In genomic region chr16:26198221-26198620, GRCh38 we compare ENCODE assay signal across 15 cellular contexts.
DNase-seq lines count a peak whose midpoint lies in the region; FAIRE-seq and TF ChIP-seq lines count a peak whose summit lies in the region.
"Had no signal": no experiment of that assay in that cellular context is flagged by ENCODE, and none has a peak within 500 bp of the region (broad histone marks: within the 10 kb centered on the region; RNA-seq: fewer than 3 reads in every experiment).

No MANE protein-coding gene starts in this region.

- H3K4me3 ChIP-seq in H1 (ENCODE audit: extremely low read depth in 1 of 4, insufficient read depth in 2 of 4, low read depth in 3 of 4, low read length in 4 of 4) (no peak overlapping the region), mesendoderm (ENCODE audit: low read length) (no peak overlapping the region)
- H3K4me3 ChIP-seq: BLaER1, GM12878, HAP-1 had no signal

- no peak overlapping the region for H3K4me3 Mint-ChIP-seq in progenitor cell of endocrine pancreas (ENCODE audit: low read depth)
- H3K4me3 Mint-ChIP-seq: CD14-positive monocyte; CD4-positive, alpha-beta memory T cell had no signal

- H3K27ac Mint-ChIP-seq in progenitor cell of endocrine pancreas, result peak overlapping the region; percentile 38
- H3K27ac Mint-ChIP-seq: CD4-positive, alpha-beta memory T cell had no signal

- no peak overlapping the region for H2BK20ac ChIP-seq in H1 (ENCODE audit: low read length)

- TF ChIP-seq POLR2A in H1 (IDR thresholded peaks at IDR 0.05; ENCODE audit: control extremely low read depth in 1 of 2, low read depth in 2 of 2, low read length in 2 of 2), result no peak

- H3K36me3 ChIP-seq in H1 (ENCODE audit: control insufficient read depth in 2 of 4, insufficient read depth in 4 of 4, low read length in 3 of 4), result no peaks in the 10 kb centered on the region
- H3K36me3 ChIP-seq in mesendoderm (ENCODE audit: control insufficient read depth, insufficient read depth, low read length), result no peaks in the 10 kb centered on the region
- H3K36me3 ChIP-seq: BLaER1, HAP-1 had no signal

- no peak for FAIRE-seq in H1 (lab: Jason Lieb, UNC)
- FAIRE-seq: GM12878 had no signal

- peaks cover 10% of the 10 kb centered on the region for H3K4me1 Mint-ChIP-seq in progenitor cell of endocrine pancreas (ENCODE audit: low read depth)
- H3K4me1 Mint-ChIP-seq: CD14-positive monocyte; CD4-positive, alpha-beta memory T cell had no signal

- no peaks in the 10 kb centered on the region for H3K27me3 ChIP-seq in H1 (replicated peaks in 1 of 4; ENCODE audit: control insufficient read depth in 3 of 4, extremely low read depth in 1 of 4, insufficient read depth in 3 of 4, low read length in 3 of 4)
- H3K27me3 ChIP-seq in mesendoderm (ENCODE audit: insufficient read depth, low read length, poor library complexity), result no peaks in the 10 kb centered on the region
- H3K27me3 ChIP-seq: BLaER1 had no signal

- H3K23ac ChIP-seq in H1 (ENCODE audit: insufficient read length), result no peak overlapping the region
- H3K23ac ChIP-seq in mesendoderm (ENCODE audit: low read length), result no peak overlapping the region

- H3K27ac ChIP-seq in H1 (ENCODE audit: low read depth, low read length) (no peak overlapping the region), mesendoderm (ENCODE audit: low read depth, low read length) (no peak overlapping the region), caudate nucleus (ENCODE audit: low read depth, low read length) (no peak overlapping the region)
- H3K27ac ChIP-seq: BLaER1, HL-60 had no signal

- no peak for TF ChIP-seq RAD21 in H1 (IDR thresholded peaks at IDR 0.05 in 1 of 2, conservative IDR thresholded peaks at IDR 0.05 in 1 of 2; ENCODE audit: low read depth in 2 of 2, low read length in 2 of 2)

- H2BK120ac ChIP-seq in H1 (replicated peaks; ENCODE audit: low read depth, low read length) (no peak overlapping the region), mesendoderm (ENCODE audit: low read depth, low read length) (no peak overlapping the region)

- no peak overlapping the region for H4K91ac ChIP-seq in H1 (replicated peaks; ENCODE audit: insufficient read length, low read length)

- peaks cover 0 to 2% (median 0%) of the 10 kb centered on the region in 4 experiments; a peak in 1 of 7 replicates for H3K4me1 ChIP-seq in H1 (replicated peaks in 1 of 4; ENCODE audit: control insufficient read depth in 3 of 4, insufficient read depth in 4 of 4, low read length in 3 of 4)
- H3K4me1 ChIP-seq in mesendoderm (ENCODE audit: control insufficient read depth, low read depth, low read length), result no peaks in the 10 kb centered on the region
- H3K4me1 ChIP-seq: HAP-1 had no signal

- H2BK5ac ChIP-seq in H1 (ENCODE audit: low read depth, low read length), result no peak overlapping the region
- no peak overlapping the region for H2BK5ac ChIP-seq in mesendoderm (ENCODE audit: low read length)

- H2BK15ac ChIP-seq in H1 (ENCODE audit: low read length), result no peak overlapping the region
- no peak overlapping the region for H2BK15ac ChIP-seq in mesendoderm (replicated peaks; ENCODE audit: low read depth)

- TF ChIP-seq CTCF in H1 (IDR thresholded peaks at IDR 0.05; ENCODE audit: control extremely low read depth in 1 of 3, insufficient read depth in 1 of 3, low read depth in 1 of 3, low read length in 3 of 3) (no peak), progenitor cell of endocrine pancreas (IDR thresholded peaks at IDR 0.05; ENCODE audit: unreplicated experiment) (no peak)

- H3K9ac ChIP-seq in H1 (replicated peaks in 1 of 4; ENCODE audit: extremely low read depth in 1 of 4, low read depth in 3 of 4, low read length in 3 of 4) (no peak overlapping the region), mesendoderm (ENCODE audit: low read length) (no peak overlapping the region)
- H3K9ac ChIP-seq: BLaER1 had no signal

- no peaks in the 10 kb centered on the region for H3K9me3 ChIP-seq in H1 (ENCODE audit: insufficient read depth in 2 of 2, low read depth in 1 of 2, low read length in 1 of 2)
- H3K9me3 ChIP-seq: BLaER1, HAP-1 had no signal

- no peak overlapping the region for H4K8ac ChIP-seq in H1 (ENCODE audit: extremely low read depth, insufficient read depth, low read length)
- H4K8ac ChIP-seq in mesendoderm (ENCODE audit: low read depth, low read length), result no peak overlapping the region

- H3K36me3 Mint-ChIP-seq in progenitor cell of endocrine pancreas (ENCODE audit: insufficient read depth), result no peaks in the 10 kb centered on the region
- H3K36me3 Mint-ChIP-seq: CD14-positive monocyte; CD4-positive, alpha-beta memory T cell had no signal

- 83% methylated on average over 5 of the region's 5 CpGs; no CpG with 5 or more reads in 1 of the 2 experiments for WGBS in H1 (ENCODE audit: extremely low coverage in 1 of 2, insufficient coverage in 1 of 2, insufficient read length in 1 of 2, insufficient replicate concordance in 2 of 2, low coverage in 1 of 2, low lambda C conversion rate in 2 of 2, missing lambda C conversion rate in 1 of 2), 2 experiments
- WGBS in mesendoderm (ENCODE audit: extremely low coverage, insufficient coverage, low lambda C conversion rate), result no CpG with 5 or more reads among the region's 5 CpGs

- H3K9me3 Mint-ChIP-seq in progenitor cell of endocrine pancreas (ENCODE audit: low read depth), result peaks cover 4% of the 10 kb centered on the region

- H3K4ac ChIP-seq in H1 (replicated peaks; ENCODE audit: insufficient read length, low read depth, low read length) (no peak overlapping the region), mesendoderm (ENCODE audit: low read depth, low read length) (no peak overlapping the region)

- 0 out of 2 replicates have a peak overlapping the region, but pooled peaks have one; percentile 41 for H2BK12ac ChIP-seq in H1 (ENCODE audit: low read depth, low read length)

- H3K79me1 ChIP-seq in H1 (ENCODE audit: low read depth, low read length) (no peaks in the 10 kb centered on the region), mesendoderm (ENCODE audit: low read length) (no peaks in the 10 kb centered on the region)

- H3K4me2 ChIP-seq in H1 (ENCODE audit: insufficient read depth in 1 of 2, low read depth in 2 of 2, low read length in 2 of 2) (no peak overlapping the region), mesendoderm (ENCODE audit: low read length) (no peak overlapping the region)
- H3K4me2 ChIP-seq: BLaER1 had no signal

- TF ChIP-seq EP300 in H1 (IDR thresholded peaks at IDR 0.05; ENCODE audit: borderline replicate concordance in 1 of 2, low read depth in 2 of 2, low read length in 2 of 2), result no peak

- DNase-seq in ELF-1 (ENCODE audit: low read depth, low spot score), result peak; percentile 52
- DNase-seq in H1 (ENCODE audit: low read depth in 1 of 2, low spot score in 2 of 2), result no peak
- DNase-seq in mesendoderm, result no peak
- DNase-seq in progenitor cell of endocrine pancreas (ENCODE audit: low spot score, unreplicated experiment), result no peak
- no peak for DNase-seq in caudate nucleus (lab: John Stamatoyannopoulos, UW)
- DNase-seq in NAMALWA (ENCODE audit: low spot score), result no peak
- no peak for DNase-seq in activated CD8-positive, alpha-beta memory T cell treated with anti-CD3 and anti-CD28 coated beads, Interleukin-2, amount 50 U/mL, for 4 hours
- DNase-seq: 8988T; CD4-positive, alpha-beta memory T cell; DMS79 treated with DMSO at 0.1 percent for 48 hours had no signal

- H3K14ac ChIP-seq in H1 (ENCODE audit: insufficient read length), result no peak overlapping the region

- no peaks in the 10 kb centered on the region for H4K20me1 ChIP-seq in H1 (replicated peaks in 1 of 2; ENCODE audit: control insufficient read depth in 1 of 2, insufficient read depth in 2 of 2, low read length in 2 of 2)
- H4K20me1 ChIP-seq: BLaER1 had no signal

- H4K5ac ChIP-seq in H1 (ENCODE audit: insufficient read length, low read depth, low read length) (no peak overlapping the region), mesendoderm (ENCODE audit: low read length) (no peak overlapping the region)

- no peak overlapping the region for H2AK5ac ChIP-seq in H1 (ENCODE audit: low read depth, low read length)
- H2AK5ac ChIP-seq in mesendoderm (ENCODE audit: low read length), result no peak overlapping the region

- H3K23me2 ChIP-seq in H1 (ENCODE audit: low read depth, low read length), result no peaks in the 10 kb centered on the region; the same call in 1 of the 2 replicates

- H3K79me2 ChIP-seq in H1 (ENCODE audit: control insufficient read depth in 1 of 2, insufficient read depth in 2 of 2, low read length in 2 of 2), result no peaks in the 10 kb centered on the region
- no peaks in the 10 kb centered on the region for H3K79me2 ChIP-seq in mesendoderm (ENCODE audit: control insufficient read depth, insufficient read depth, low read length)

- H3K56ac ChIP-seq in H1 (replicated peaks; ENCODE audit: insufficient read length, low read depth, low read length) (no peak overlapping the region), mesendoderm (ENCODE audit: low read length) (no peak overlapping the region)

- no peak overlapping the region for H3K18ac ChIP-seq in H1 (ENCODE audit: extremely low read depth, low read length)
- peak overlapping the region; percentile 23 for H3K18ac ChIP-seq in mesendoderm (ENCODE audit: low read length)

- CTCF ChIA-PET in H1 (lab: Charles Lee; ENCODE audit: partially characterized antibody), result interaction anchor here (0.7 to 2.2 kb wide), 2 partner anchors 16 to 754 kb away, joined by 3 to 6 read pairs; no protein-coding TSS in a partner anchor

- H2AFZ ChIP-seq in H1 (ENCODE audit: low read length), result no peak overlapping the region

- POLR2A ChIA-PET in H1 (lab: Charles Lee; ENCODE audit: partially characterized antibody), result no interaction called here

- H3K27me3 Mint-ChIP-seq in progenitor cell of endocrine pancreas, result peaks cover 12% of the 10 kb centered on the region

TF ChIP-seq in H1, 55 proteins besides CTCF, POLR2A, EP300 and RAD21:
- TF ChIP-seq CHD2 (IDR thresholded peaks at IDR 0.05; ENCODE audit: low read length), result no peak
- TF ChIP-seq JUN (IDR thresholded peaks at IDR 0.05; ENCODE audit: low read depth, low read length), result no peak
- no peak for TF ChIP-seq YY1 (IDR thresholded peaks at IDR 0.05; ENCODE audit: low read depth, low read length)
- no peak for TF ChIP-seq GTF2F1 (IDR thresholded peaks at IDR 0.05; ENCODE audit: borderline replicate concordance, low read depth, low read length)
